In the genomic region with DNA sequence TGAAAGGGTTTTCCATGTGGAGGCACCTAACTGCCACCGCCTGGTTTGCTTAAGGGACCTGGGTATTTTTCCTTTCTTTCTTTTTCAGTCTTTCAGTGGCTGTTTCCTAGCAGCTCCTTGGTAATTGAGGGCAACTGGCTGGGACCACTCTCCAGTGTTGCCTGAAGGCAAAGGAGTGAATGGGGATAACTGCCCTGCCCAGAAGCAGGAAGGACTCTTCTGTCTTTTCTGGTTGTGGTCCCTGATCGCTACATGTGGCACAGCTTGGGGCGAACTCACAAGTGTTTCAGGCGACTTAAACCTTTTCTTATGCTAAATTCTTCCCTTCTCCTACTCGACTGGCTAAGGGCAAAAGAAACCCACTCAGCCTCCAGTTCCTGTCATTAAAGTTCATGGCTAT, we compare ENCODE assay signal across 25 cellular contexts. TPM values are rescaled to one million over a fixed set of nuclear protein-coding genes. Genes with fewer than 3 reads are reported as not detected.
"Had no signal": no experiment of that assay in that cellular context is flagged by ENCODE, and none has a peak within 500 bp of the region (broad histone marks: within the 10 kb centered on the region; RNA-seq: fewer than 3 reads in every experiment).

No MANE protein-coding gene starts in this region.

- H3K27ac ChIP-seq: body of pancreas, gastroesophageal sphincter, heart left ventricle, thoracic aorta, upper lobe of right lung had no signal

- H3K4me3 ChIP-seq: body of pancreas, gastroesophageal sphincter, heart left ventricle, smooth muscle cell, thoracic aorta, upper lobe of right lung had no signal

- H3K4me2 ChIP-seq: smooth muscle cell had no signal

- H3K9me3 ChIP-seq: body of pancreas, gastroesophageal sphincter, heart left ventricle, thoracic aorta, upper lobe of right lung had no signal

- ATAC-seq: body of pancreas; gastroesophageal sphincter; heart left ventricle; left cardiac atrium; sciatic nerve; SK-N-SH treated with all-trans-retinoic acid at 6 μM for 48 hours; stimulated activated naive B cell treated with anti-CD40 and anti-IgM and Interleukin-4, amounts not matched to agents 10 μg/mL and 1 μg/mL and 100 μg/mL, for 72 hours; T-cell; upper lobe of right lung had no signal

- H3K27me3 ChIP-seq: body of pancreas, gastroesophageal sphincter, heart left ventricle, upper lobe of right lung had no signal

- H3K4me3 Mint-ChIP-seq: activated naive CD8-positive, alpha-beta T cell treated with anti-CD3 and anti-CD28 coated beads, Interleukin-2, amount 10 ng/mL, durations not matched to agents 7 days and 5 days; activated T-helper 17 cell treated with anti-CD3 and anti-CD28 coated beads, Interleukin-2, amount 50 U/mL, for 72 hours; nephron; stimulated activated naive B cell treated with anti-CD40 and anti-IgM and Interleukin-4, amounts not matched to agents 10 μg/mL and 1 μg/mL and 100 μg/mL, for 72 hours; T-cell had no signal

- H3K4me1 Mint-ChIP-seq: nephron; stimulated activated naive B cell treated with anti-CD40 and anti-IgM and Interleukin-4, amounts not matched to agents 10 μg/mL and 1 μg/mL and 100 μg/mL, for 72 hours; T-cell had no signal

- H3K36me3 Mint-ChIP-seq: activated naive CD8-positive, alpha-beta T cell treated with anti-CD3 and anti-CD28 coated beads, Interleukin-2, amount 10 ng/mL, durations not matched to agents 7 days and 5 days; stimulated activated naive B cell treated with anti-CD40 and anti-IgM and Interleukin-4, amounts not matched to agents 10 μg/mL and 1 μg/mL and 100 μg/mL, for 72 hours; T-cell had no signal

- FAIRE-seq: endometrium had no signal

- H3K27me3 Mint-ChIP-seq: activated T-helper 17 cell treated with anti-CD3 and anti-CD28 coated beads, Interleukin-2, amount 50 U/mL, for 72 hours had no signal

- H3K36me3 ChIP-seq: gastroesophageal sphincter, heart left ventricle, thoracic aorta, upper lobe of right lung had no signal

- H3K9me3 Mint-ChIP-seq: activated naive CD8-positive, alpha-beta T cell treated with anti-CD3 and anti-CD28 coated beads, Interleukin-2, amount 10 ng/mL, durations not matched to agents 7 days and 5 days; activated T-helper 17 cell treated with anti-CD3 and anti-CD28 coated beads, Interleukin-2, amount 50 U/mL, for 72 hours; nephron; stimulated activated naive B cell treated with anti-CD40 and anti-IgM and Interleukin-4, amounts not matched to agents 10 μg/mL and 1 μg/mL and 100 μg/mL, for 72 hours; T-cell had no signal

- H3K4me1 ChIP-seq: gastroesophageal sphincter, heart left ventricle, upper lobe of right lung had no signal

- DNase-seq: activated CD4-positive, alpha-beta T cell treated with anti-CD3 and anti-CD28 coated beads, Interleukin-2, amount 50 U/mL, for 1 hour; activated naive CD4-positive, alpha-beta T cell treated with Interleukin-2 at 50 U/mL for 16 hours; activated naive CD8-positive, alpha-beta T cell treated with anti-CD3 and anti-CD28 coated beads, Interleukin-2, amount 10 ng/mL, durations not matched to agents 7 days and 5 days; activated T-cell treated with anti-CD3 and anti-CD28 coated beads for 4 hours; amygdala; body of pancreas; erythroblast; heart left ventricle; left cardiac atrium; mesendoderm; nucleus accumbens; stimulated activated CD4-positive, alpha-beta T cell treated with anti-CD3 and anti-CD28 coated beads, Interleukin-4, amount 100 ng/mL, for 4 hours; stimulated activated naive B cell treated with anti-CD40 and anti-IgM and Interleukin-4, amounts not matched to agents 10 μg/mL and 1 μg/mL and 100 μg/mL, for 72 hours; T-cell; T1000; upper lobe of right lung had no signal

- H3K27ac Mint-ChIP-seq: activated naive CD8-positive, alpha-beta T cell treated with anti-CD3 and anti-CD28 coated beads, Interleukin-2, amount 10 ng/mL, durations not matched to agents 7 days and 5 days; activated T-helper 17 cell treated with anti-CD3 and anti-CD28 coated beads, Interleukin-2, amount 50 U/mL, for 72 hours; nephron; stimulated activated naive B cell treated with anti-CD40 and anti-IgM and Interleukin-4, amounts not matched to agents 10 μg/mL and 1 μg/mL and 100 μg/mL, for 72 hours; T-cell had no signal

RNA-seq across cellular contexts. Expression of a gene that starts 10.1 kb away (rescaled TPM):
- total RNA-seq: activated CD8-positive, alpha-beta memory T cell treated with anti-CD3 and anti-CD28 coated beads for 36 hours; activated naive CD8-positive, alpha-beta T cell treated with anti-CD3 and anti-CD28 coated beads, Interleukin-2, amount 10 ng/mL, durations not matched to agents 7 days and 5 days had no signal
